ENCODE assay signal across 8 cellular contexts in genomic region chr18:79396431-79397287, GRCh38. TPM values are rescaled to one million over a fixed set of nuclear protein-coding genes. Genes with fewer than 3 reads are reported as not detected.
DNase-seq lines count a peak whose midpoint lies in the region; ATAC-seq and TF ChIP-seq lines count a peak whose summit lies in the region.

No MANE protein-coding gene starts in this region.

- no peak for ATAC-seq in activated T-helper 17 cell treated with anti-CD3 and anti-CD28 coated beads, Interleukin-2, amount 50 U/mL, for 72 hours (replicated peaks)
- ATAC-seq in heart right ventricle: peak in 3 of 8 donors; percentile 3 to 6 (median 4)
- no peak for ATAC-seq in HG03378 (IDR thresholded peaks at IDR 0.05; ENCODE audit: unreplicated experiment)

- peaks cover 12% of the 10 kb centered on the region for H3K4me1 Mint-ChIP-seq in activated T-helper 17 cell treated with anti-CD3 and anti-CD28 coated beads, Interleukin-2, amount 50 U/mL, for 72 hours

- no peaks in the 10 kb centered on the region for H3K9me3 Mint-ChIP-seq in activated T-helper 17 cell treated with anti-CD3 and anti-CD28 coated beads, Interleukin-2, amount 50 U/mL, for 72 hours

- H3K4me3 ChIP-seq in LNCaP clone FGC (ENCODE audit: low read depth, low read length): no peak overlapping the region
- H3K4me3 ChIP-seq in heart right ventricle: peak overlapping the region; percentile 37 to 70 (median 60)
- H3K4me3 ChIP-seq in skeletal muscle cell (ENCODE audit: low read depth, low read length): peak overlapping the region; percentile 45

- no peaks in the 10 kb centered on the region for H3K9me3 ChIP-seq in heart right ventricle

- H3K27me3 ChIP-seq in heart right ventricle: peaks cover 0 to 49% (median 0%) of the 10 kb centered on the region in 7 donors

- H3K27ac Mint-ChIP-seq in activated T-helper 17 cell treated with anti-CD3 and anti-CD28 coated beads, Interleukin-2, amount 50 U/mL, for 72 hours: no peak overlapping the region

- H3K27ac ChIP-seq in heart right ventricle: peak overlapping the region; percentile 39 to 95 (median 92)

- peak overlapping the region; percentile 81 for H3K4me3 Mint-ChIP-seq in activated T-helper 17 cell treated with anti-CD3 and anti-CD28 coated beads, Interleukin-2, amount 50 U/mL, for 72 hours

- peak; percentile 71 for TF ChIP-seq CTCF in LNCaP clone FGC (IDR thresholded peaks at IDR 0.05; ENCODE audit: control insufficient read depth, extremely low read depth, insufficient read depth)
- TF ChIP-seq CTCF in heart right ventricle (IDR thresholded peaks at IDR 0.05): peak in 6 of 9 donors; percentile 12 to 58 (median 45)

- no peaks in the 10 kb centered on the region for H3K36me3 ChIP-seq in heart right ventricle

- intact Hi-C loops in heart right ventricle (cut with DNase I): loop anchor here in 5 of 10 donors (2.0 to 10.0 kb wide), 4 partner anchors 61 to 558 kb away; partner anchors contain the start of gene SLC66A2 (in 1 of the 5)

- H3K27me3 Mint-ChIP-seq in activated T-helper 17 cell treated with anti-CD3 and anti-CD28 coated beads, Interleukin-2, amount 50 U/mL, for 72 hours: peaks cover 3% of the 10 kb centered on the region

- DNase-seq in NCI-H2227 (lab: John Stamatoyannopoulos, UW; ENCODE audit: unreplicated experiment) (peak; percentile 16), NCI-H2227 treated with DMSO at 0.1 percent for 48 hours (lab: John Stamatoyannopoulos, UW) (no peak), LNCaP clone FGC (ENCODE audit: low read depth) (no peak), heart right ventricle (peak; percentile 61 to 74), skeletal muscle cell (ENCODE audit: low read depth) (no peak), NCI-H226 (no peak)

- 15% methylated on average over 53 to 69 of the region's 69 CpGs for WGBS in heart right ventricle, 2 donors

- H3K4me1 ChIP-seq in heart right ventricle: peaks cover 15 to 58% (median 43%) of the 10 kb centered on the region in 9 donors

- H3K36me3 Mint-ChIP-seq in activated T-helper 17 cell treated with anti-CD3 and anti-CD28 coated beads, Interleukin-2, amount 50 U/mL, for 72 hours (ENCODE audit: low read depth): peaks cover 40% of the 10 kb centered on the region

RNA-seq across cellular contexts. Expression of gene NFATC1, which starts 0.9 kb away (rescaled TPM):
- total RNA-seq in activated T-helper 17 cell treated with anti-CD3 and anti-CD28 coated beads, Interleukin-2, amount 50 U/mL, for 72 hours: 10 to 100 TPM; 20.3 to 79.3 TPM
- total RNA-seq in heart right ventricle: 10 to 100 TPM; 14.0 to 23.8 (median 19.0) TPM
- polyA plus RNA-seq in heart right ventricle: 10 to 100 TPM in 1 of 2 donors, 1 to 10 TPM in 1; 6.3 to 12.0 TPM

Comparison
In these comparisons a context has a peak if more than half of its experiments do, and no peak if none do; other contexts are left out.
1. DNase-seq: peak in NCI-H2227 (single experiment) and heart right ventricle (2 of 2); none in NCI-H2227 treated with DMSO at 0.1 percent for 48 hours (single experiment), LNCaP clone FGC (single experiment), skeletal muscle cell (single experiment) and NCI-H226 (single experiment).